Comparison of ENCODE assay signal across 13 cellular contexts in the genomic region with DNA sequence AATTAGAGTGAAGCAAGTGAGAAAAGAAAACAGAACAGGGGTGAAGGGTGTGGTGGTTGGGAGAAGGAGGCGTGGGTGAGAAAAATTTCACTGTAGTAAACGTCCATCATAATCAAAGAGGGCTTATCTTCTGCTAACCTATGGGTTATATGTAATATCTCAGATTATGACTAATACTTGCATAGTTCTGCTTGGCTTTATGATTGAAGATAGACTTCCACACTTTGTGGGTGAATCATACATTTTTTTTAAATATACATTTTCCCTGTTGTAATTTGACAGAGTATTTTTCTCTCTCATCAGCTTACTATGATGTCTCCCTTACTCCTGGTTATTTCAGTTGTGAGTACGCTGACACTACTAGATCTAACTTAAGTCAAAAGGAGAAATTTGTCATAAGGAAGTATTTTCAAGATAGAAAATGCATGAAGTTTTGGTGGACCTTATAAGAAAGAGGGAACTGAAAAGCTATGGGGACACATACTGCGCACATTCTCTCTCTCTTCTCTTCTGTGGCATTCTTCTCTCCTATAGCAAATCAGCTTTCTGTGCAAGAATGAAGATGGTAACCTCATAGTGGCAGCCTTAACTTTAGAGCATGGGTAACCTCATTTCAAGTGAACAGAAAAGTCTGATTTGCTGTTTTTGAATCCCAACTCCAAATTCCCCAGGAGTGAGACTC. TPM values are rescaled to one million over a fixed set of nuclear protein-coding genes. Genes with fewer than 3 reads are reported as not detected.
DNase-seq lines count a peak whose midpoint lies in the region; TF ChIP-seq lines count a peak whose summit lies in the region.
"Had no signal": no experiment of that assay in that cellular context is flagged by ENCODE, and none has a peak within 500 bp of the region (broad histone marks: within the 10 kb centered on the region; RNA-seq: fewer than 3 reads in every experiment).

No MANE protein-coding gene starts in this region.

- H3K4me3 ChIP-seq in SK-N-MC = no peak overlapping the region
- H3K4me3 ChIP-seq in fibroblast of villous mesenchyme (ENCODE audit: low read depth, low read length) = no peak overlapping the region
- H3K4me3 ChIP-seq in mesenchymal stem cell (ENCODE audit: insufficient read depth in 1 of 2, low read depth in 1 of 2, low read length in 2 of 2) = no peak overlapping the region
- H3K4me3 ChIP-seq: adrenal gland, Peyer's patch had no signal

- no peak overlapping the region for H2BK15ac ChIP-seq in mesenchymal stem cell (ENCODE audit: low read depth, poor library complexity, severe bottlenecking)

- H3K36me3 ChIP-seq in SK-N-MC (ENCODE audit: insufficient read depth, low read length) (no peaks in the 10 kb centered on the region), mesenchymal stem cell (ENCODE audit: control insufficient read depth in 1 of 2, insufficient read depth in 2 of 2, low read depth in 1 of 2, low read length in 2 of 2) (no peaks in the 10 kb centered on the region)
- H3K36me3 ChIP-seq: adrenal gland, Peyer's patch had no signal

- H3K4ac ChIP-seq in mesenchymal stem cell (ENCODE audit: low read depth in 1 of 2, low read length in 2 of 2) = no peak overlapping the region

- no peak overlapping the region for H2BK120ac ChIP-seq in mesenchymal stem cell (ENCODE audit: low read depth, low read length)

- H2BK5ac ChIP-seq in mesenchymal stem cell (ENCODE audit: low read depth, low read length, poor library complexity, severe bottlenecking) = no peak overlapping the region

- WGBS in mesenchymal stem cell = 100% methylated on average over 1 of the region's 4 CpGs

- no peak overlapping the region for H2AK5ac ChIP-seq in mesenchymal stem cell (ENCODE audit: low read length, severe bottlenecking)

- no peak overlapping the region for H3K14ac ChIP-seq in mesenchymal stem cell (ENCODE audit: low read length in 2 of 2)

- peak overlapping the region; percentile 94; the same call in 1 of the 2 replicates for H3K27ac ChIP-seq in SK-N-MC
- no peak overlapping the region for H3K27ac ChIP-seq in mesenchymal stem cell (ENCODE audit: low read length, poor library complexity, severe bottlenecking)
- H3K27ac ChIP-seq: adrenal gland, Peyer's patch had no signal

- H3K27me3 ChIP-seq in mesenchymal stem cell (ENCODE audit: control insufficient read depth in 1 of 2, insufficient read depth in 1 of 2, low read length in 2 of 2) = no peaks in the 10 kb centered on the region
- H3K27me3 ChIP-seq: adrenal gland, Peyer's patch had no signal

- H3K4me2 ChIP-seq in mesenchymal stem cell (ENCODE audit: low read length, poor library complexity, severe bottlenecking) = no peak overlapping the region

- no peak overlapping the region for H4K91ac ChIP-seq in mesenchymal stem cell (ENCODE audit: low read length)

- TF ChIP-seq CTCF in fibroblast of villous mesenchyme (IDR thresholded peaks at IDR 0.05; ENCODE audit: insufficient read depth, low read depth, low read length) = no peak

- H2BK12ac ChIP-seq in mesenchymal stem cell (ENCODE audit: low read length in 2 of 2) = peak overlapping the region in 1 of 2 experiments; percentile 77

- H3K9me3 ChIP-seq in SK-N-MC (ENCODE audit: low read depth, low read length) (no peaks in the 10 kb centered on the region), mesenchymal stem cell (ENCODE audit: control insufficient read depth, low read length) (no peaks in the 10 kb centered on the region)
- H3K9me3 ChIP-seq: adrenal gland, Peyer's patch had no signal

- H3K79me1 ChIP-seq in mesenchymal stem cell (replicated peaks; ENCODE audit: low read length, poor library complexity, severe bottlenecking) = no peaks in the 10 kb centered on the region

- no peak overlapping the region for H3K23ac ChIP-seq in mesenchymal stem cell (ENCODE audit: low read length in 2 of 2)

- H3K18ac ChIP-seq in mesenchymal stem cell (ENCODE audit: low read depth in 1 of 2, low read length in 2 of 2) = no peak overlapping the region

- H3K9ac ChIP-seq in SK-N-MC (ENCODE audit: insufficient read length) (no peak overlapping the region), mesenchymal stem cell (ENCODE audit: low read length) (no peak overlapping the region)

- no peak overlapping the region for H4K8ac ChIP-seq in mesenchymal stem cell (ENCODE audit: low read length)

- H2AFZ ChIP-seq in mesenchymal stem cell (ENCODE audit: low read depth, low read length) = no peak overlapping the region

- DNase-seq in stimulated activated CD4-positive, alpha-beta T cell treated with anti-CD3 and anti-CD28 coated beads, Interleukin-15, amount 100 ng/mL, for 24 hours = peak; percentile 44
- DNase-seq in stimulated activated CD4-positive, alpha-beta T cell treated with anti-CD3 and anti-CD28 coated beads, Interleukin-4, amount 100 ng/mL, for 4 hours = no peak
- no peak for DNase-seq in SK-N-MC (ENCODE audit: low read depth, low spot score)
- DNase-seq in fibroblast of villous mesenchyme (ENCODE audit: low read depth) = peak; percentile 56
- no peak for DNase-seq in mesenchymal stem cell
- no peak for DNase-seq in NCI-H446 treated with DMSO at 0.1 percent for 48 hours (lab: John Stamatoyannopoulos, UW)
- no peak for DNase-seq in Kasumi-1 (lab: John Stamatoyannopoulos, UW)
- DNase-seq: adrenal gland; DMS53; left cardiac atrium; Peyer's patch; stimulated activated CD4-positive, alpha-beta T cell treated with anti-CD3 and anti-CD28 coated beads, Interleukin-1b, Interleukin-23, amount 100 ng/mL, for 48 hours; stimulated activated CD8-positive, alpha-beta memory T cell treated with anti-CD3 and anti-CD28 coated beads, Interleukin-4, amount 100 ng/mL, for 48 hours had no signal

- H3K4me1 ChIP-seq in mesenchymal stem cell (ENCODE audit: control insufficient read depth, insufficient read depth, low read depth, low read length) = peaks cover 2% of the 10 kb centered on the region

RNA-seq across cellular contexts. Expression of gene JAK2, which starts 4.9 kb away (rescaled TPM):
- total RNA-seq in fibroblast of villous mesenchyme = 11.6 and 13.4 TPM in 2 replicates
- polyA plus RNA-seq in mesenchymal stem cell (2013, experiment 1 of 2) = 6.6 TPM
- 6.4 TPM for polyA plus RNA-seq in mesenchymal stem cell (2013, experiment 2 of 2)

Comparison
In these comparisons a context has a peak if more than half of its experiments do, and no peak if none do; other contexts are left out.
1. DNase-seq: peak in stimulated activated CD4-positive, alpha-beta T cell treated with anti-CD3 and anti-CD28 coated beads, Interleukin-15, amount 100 ng/mL, for 24 hours (single experiment) and fibroblast of villous mesenchyme (single experiment); none in stimulated activated CD4-positive, alpha-beta T cell treated with anti-CD3 and anti-CD28 coated beads, Interleukin-4, amount 100 ng/mL, for 4 hours (0 of 2), SK-N-MC (single experiment), mesenchymal stem cell (single experiment), NCI-H446 treated with DMSO at 0.1 percent for 48 hours (single experiment) and Kasumi-1 (0 of 2).